Comparison of ENCODE assay signal across 16 cellular contexts in genomic region chr4:96833831-96834230, GRCh38.
DNase-seq lines count a peak whose midpoint lies in the region; ATAC-seq and TF ChIP-seq lines count a peak whose summit lies in the region.
"Had no signal": no experiment of that assay in that cellular context is flagged by ENCODE, and none has a peak within 500 bp of the region (broad histone marks: within the 10 kb centered on the region; RNA-seq: fewer than 3 reads in every experiment).

No MANE protein-coding gene starts in this region.

- no peak overlapping the region for H3K4me3 Mint-ChIP-seq in activated T-helper 1 cell treated with anti-CD3 and anti-CD28 coated beads, Interleukin-12 subunit alpha, Interleukin-12 subunit beta, Interleukin-2, Interleukin-4 antibody, amounts not matched to agents 30 ng/mL and 10 ng/mL and 1 ng/mL, durations not matched to agents 14 hours and 24 hours and 36 hours

- no peak overlapping the region for H3K4me2 ChIP-seq in PC-3 (ENCODE audit: low read length)
- H3K4me2 ChIP-seq: PC-9 had no signal

- H3K4me3 ChIP-seq in PC-3 (ENCODE audit: low read length) (no peak overlapping the region), fibroblast of pulmonary artery (replicated peaks; ENCODE audit: low read depth, low read length) (no peak overlapping the region), body of pancreas (no peak overlapping the region)
- H3K4me3 ChIP-seq: PC-9 had no signal

- BruUV-seq in PC-3 (replicated peaks; lab: Mats Ljungman, UMichigan): no TSS peak

- no peaks in the 10 kb centered on the region for H3K79me2 ChIP-seq in PC-3 (ENCODE audit: low read length)

- no peaks in the 10 kb centered on the region for H3K36me3 ChIP-seq in PC-3 (ENCODE audit: low read depth, low read length)
- H3K36me3 ChIP-seq in body of pancreas (replicated peaks in 1 of 2; ENCODE audit: insufficient read depth in 1 of 2, low read depth in 2 of 2): no peaks in the 10 kb centered on the region

- TF ChIP-seq CTCF in PC-3 (conservative IDR thresholded peaks at IDR 0.05; ENCODE audit: low read depth, low read length): no peak
- no peak for TF ChIP-seq CTCF in fibroblast of pulmonary artery (IDR thresholded peaks at IDR 0.05; ENCODE audit: low read length, missing control alignments)
- no peak for TF ChIP-seq CTCF in body of pancreas (IDR thresholded peaks at IDR 0.05)

- ATAC-seq in PC-3: peak; percentile 98
- ATAC-seq in body of pancreas: no peak
- ATAC-seq: HepG2 had no signal

- H3F3A ChIP-seq in PC-3 (ENCODE audit: low read length, unreplicated experiment): no peaks in the 10 kb centered on the region

- no peaks in the 10 kb centered on the region for H3K27me3 Mint-ChIP-seq in activated T-helper 1 cell treated with anti-CD3 and anti-CD28 coated beads, Interleukin-12 subunit alpha, Interleukin-12 subunit beta, Interleukin-2, Interleukin-4 antibody, amounts not matched to agents 30 ng/mL and 10 ng/mL and 1 ng/mL, durations not matched to agents 14 hours and 24 hours and 36 hours (ENCODE audit: insufficient read depth)

- H3K9me3 Mint-ChIP-seq in activated T-helper 1 cell treated with anti-CD3 and anti-CD28 coated beads, Interleukin-12 subunit alpha, Interleukin-12 subunit beta, Interleukin-2, Interleukin-4 antibody, amounts not matched to agents 30 ng/mL and 10 ng/mL and 1 ng/mL, durations not matched to agents 14 hours and 24 hours and 36 hours: no peaks in the 10 kb centered on the region

- H3K27ac Mint-ChIP-seq in activated T-helper 1 cell treated with anti-CD3 and anti-CD28 coated beads, Interleukin-12 subunit alpha, Interleukin-12 subunit beta, Interleukin-2, Interleukin-4 antibody, amounts not matched to agents 30 ng/mL and 10 ng/mL and 1 ng/mL, durations not matched to agents 14 hours and 24 hours and 36 hours: no peak overlapping the region

- H3K4me1 ChIP-seq in PC-3 (ENCODE audit: insufficient read depth, low read length): no peaks in the 10 kb centered on the region; the same call in 1 of the 2 replicates
- no peaks in the 10 kb centered on the region for H3K4me1 ChIP-seq in body of pancreas

- POLR2A ChIA-PET in PC-3 (lab: Charles Lee; ENCODE audit: unreplicated experiment): interaction anchor here (0.6 kb wide), 1 partner anchor 886 kb away, joined by 4 read pairs; no protein-coding TSS in a partner anchor

- no peaks in the 10 kb centered on the region for H4K20me1 ChIP-seq in PC-3 (ENCODE audit: low read length)

- intact Hi-C loops in PC-3 (cut with micrococcal nuclease): no loop called here
- intact Hi-C loops in body of pancreas (cut with DNase I): no loop called here
- intact Hi-C loops in activated T-helper 1 cell treated with anti-CD3 and anti-CD28 coated beads, Interleukin-12 subunit alpha, Interleukin-12 subunit beta, Interleukin-2, Interleukin-4 antibody, amounts not matched to agents 30 ng/mL and 10 ng/mL and 1 ng/mL, durations not matched to agents 14 hours and 24 hours and 36 hours (cut with micrococcal nuclease): no loop called here

- no peaks in the 10 kb centered on the region for H3K27me3 ChIP-seq in PC-3 (ENCODE audit: low read length)
- H3K27me3 ChIP-seq in body of pancreas: no peaks in the 10 kb centered on the region

- H3K27ac ChIP-seq in PC-3 (ENCODE audit: low read length) (no peak overlapping the region), body of pancreas (no peak overlapping the region)
- H3K27ac ChIP-seq: PC-9 had no signal

- WGBS in body of pancreas, 2 donors: 37 to 49% methylated on average over 2 of the region's 2 CpGs

- no peak for TF ChIP-seq POLR2A in body of pancreas (IDR thresholded peaks at IDR 0.05)

- no peaks in the 10 kb centered on the region for H3K9me2 ChIP-seq in PC-3 (replicated peaks; ENCODE audit: low read length)

- H3K9me3 ChIP-seq in PC-3 (ENCODE audit: low read length): no peaks in the 10 kb centered on the region
- no peaks in the 10 kb centered on the region for H3K9me3 ChIP-seq in body of pancreas

- H3K36me3 Mint-ChIP-seq in activated T-helper 1 cell treated with anti-CD3 and anti-CD28 coated beads, Interleukin-12 subunit alpha, Interleukin-12 subunit beta, Interleukin-2, Interleukin-4 antibody, amounts not matched to agents 30 ng/mL and 10 ng/mL and 1 ng/mL, durations not matched to agents 14 hours and 24 hours and 36 hours (ENCODE audit: low read depth): no peaks in the 10 kb centered on the region

- H2AFZ ChIP-seq in PC-3 (ENCODE audit: low read length): no peak overlapping the region
- H2AFZ ChIP-seq: PC-9 had no signal

- no peak overlapping the region for H3K9ac ChIP-seq in PC-3 (ENCODE audit: low read length)

- peak; percentile 9 for DNase-seq in HS-5 (ENCODE audit: low read depth)
- DNase-seq in PC-3: peak; percentile 45
- peak; percentile 56 for DNase-seq in astrocyte of the hippocampus (ENCODE audit: low read depth, low spot score)
- peak; percentile 10 for DNase-seq in fibroblast of pulmonary artery (ENCODE audit: low read depth)
- no peak for DNase-seq in stimulated activated naive CD4-positive, alpha-beta T cell treated with Interleukin-2 at 50 U/mL for 16 hours (lab: John Stamatoyannopoulos, UW)
- no peak for DNase-seq in body of pancreas
- DNase-seq in activated T-helper 1 cell treated with anti-CD3 and anti-CD28 coated beads, Interleukin-12 subunit alpha, Interleukin-12 subunit beta, Interleukin-2, Interleukin-4 antibody, amounts not matched to agents 30 ng/mL and 10 ng/mL and 1 ng/mL, durations not matched to agents 14 hours and 24 hours and 36 hours (ENCODE audit: low spot score): no peak
- DNase-seq in AG20443 (ENCODE audit: low spot score): no peak
- DNase-seq: GOT3, KBM-7, NCI-H1417, NCI-H1930, NCI-H345, NCI-H526, PC-9 had no signal

- CTCF ChIA-PET in PC-3 (lab: Charles Lee): interaction anchor here (0.6 kb wide), 1 partner anchor 395 kb away, joined by 3 read pairs; no protein-coding TSS in a partner anchor

- no peaks in the 10 kb centered on the region for H3K4me1 Mint-ChIP-seq in activated T-helper 1 cell treated with anti-CD3 and anti-CD28 coated beads, Interleukin-12 subunit alpha, Interleukin-12 subunit beta, Interleukin-2, Interleukin-4 antibody, amounts not matched to agents 30 ng/mL and 10 ng/mL and 1 ng/mL, durations not matched to agents 14 hours and 24 hours and 36 hours (ENCODE audit: low read depth)

Comparison
In these comparisons a context has a peak if more than half of its experiments do, and no peak if none do; other contexts are left out.
1. DNase-seq: peak in HS-5 (single experiment), PC-3 (single experiment), astrocyte of the hippocampus (single experiment) and fibroblast of pulmonary artery (single experiment); none in stimulated activated naive CD4-positive, alpha-beta T cell treated with Interleukin-2 at 50 U/mL for 16 hours (single experiment), body of pancreas (0 of 4), activated T-helper 1 cell treated with anti-CD3 and anti-CD28 coated beads, Interleukin-12 subunit alpha, Interleukin-12 subunit beta, Interleukin-2, Interleukin-4 antibody, amounts not matched to agents 30 ng/mL and 10 ng/mL and 1 ng/mL, durations not matched to agents 14 hours and 24 hours and 36 hours (single experiment) and AG20443 (single experiment).